In genomic region chr1:89040315-89040626, GRCh38 we compare ENCODE assay signal across 1 cellular context.
TF ChIP-seq lines count a peak whose summit lies in the region.

No MANE protein-coding gene starts in this region.

TF ChIP-seq in HepG2, 621 proteins besides CTCF, POLR2A, EP300 and RAD21:
- TF ChIP-seq MTF2 (CRISPR knock-in tag; IDR thresholded peaks at IDR 0.05; ENCODE audit: borderline replicate concordance) (no peak), ZNF672 (CRISPR knock-in tag; IDR thresholded peaks at IDR 0.05) (no peak), GFI1 (CRISPR knock-in tag; IDR thresholded peaks at IDR 0.05; ENCODE audit: borderline replicate concordance) (no peak), ZNF441 (CRISPR knock-in tag; IDR thresholded peaks at IDR 0.05; ENCODE audit: borderline replicate concordance) (no peak), TAF1 (CRISPR knock-in tag; IDR thresholded peaks at IDR 0.05) (no peak), ZNF224 (CRISPR knock-in tag; IDR thresholded peaks at IDR 0.05) (no peak), SSRP1 (CRISPR knock-in tag; IDR thresholded peaks at IDR 0.05) (no peak), ZNF768 (CRISPR knock-in tag; IDR thresholded peaks at IDR 0.05) (no peak), ZNF550 (CRISPR knock-in tag; IDR thresholded peaks at IDR 0.05; ENCODE audit: borderline replicate concordance) (no peak)
- TF ChIP-seq, protein P1, sequence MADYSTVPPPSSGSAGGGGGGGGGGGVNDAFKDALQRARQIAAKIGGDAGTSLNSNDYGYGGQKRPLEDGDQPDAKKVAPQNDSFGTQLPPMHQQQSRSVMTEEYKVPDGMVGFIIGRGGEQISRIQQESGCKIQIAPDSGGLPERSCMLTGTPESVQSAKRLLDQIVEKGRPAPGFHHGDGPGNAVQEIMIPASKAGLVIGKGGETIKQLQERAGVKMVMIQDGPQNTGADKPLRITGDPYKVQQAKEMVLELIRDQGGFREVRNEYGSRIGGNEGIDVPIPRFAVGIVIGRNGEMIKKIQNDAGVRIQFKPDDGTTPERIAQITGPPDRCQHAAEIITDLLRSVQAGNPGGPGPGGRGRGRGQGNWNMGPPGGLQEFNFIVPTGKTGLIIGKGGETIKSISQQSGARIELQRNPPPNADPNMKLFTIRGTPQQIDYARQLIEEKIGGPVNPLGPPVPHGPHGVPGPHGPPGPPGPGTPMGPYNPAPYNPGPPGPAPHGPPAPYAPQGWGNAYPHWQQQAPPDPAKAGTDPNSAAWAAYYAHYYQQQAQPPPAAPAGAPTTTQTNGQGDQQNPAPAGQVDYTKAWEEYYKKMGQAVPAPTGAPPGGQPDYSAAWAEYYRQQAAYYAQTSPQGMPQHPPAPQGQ (CRISPR knock-in tag; IDR thresholded peaks at IDR 0.05; ENCODE audit: borderline replicate concordance) = no peak
- TF ChIP-seq, protein P2, sequence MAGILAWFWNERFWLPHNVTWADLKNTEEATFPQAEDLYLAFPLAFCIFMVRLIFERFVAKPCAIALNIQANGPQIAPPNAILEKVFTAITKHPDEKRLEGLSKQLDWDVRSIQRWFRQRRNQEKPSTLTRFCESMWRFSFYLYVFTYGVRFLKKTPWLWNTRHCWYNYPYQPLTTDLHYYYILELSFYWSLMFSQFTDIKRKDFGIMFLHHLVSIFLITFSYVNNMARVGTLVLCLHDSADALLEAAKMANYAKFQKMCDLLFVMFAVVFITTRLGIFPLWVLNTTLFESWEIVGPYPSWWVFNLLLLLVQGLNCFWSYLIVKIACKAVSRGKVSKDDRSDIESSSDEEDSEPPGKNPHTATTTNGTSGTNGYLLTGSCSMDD (CRISPR knock-in tag; IDR thresholded peaks at IDR 0.05) = no peak
- TF ChIP-seq, protein P3, sequence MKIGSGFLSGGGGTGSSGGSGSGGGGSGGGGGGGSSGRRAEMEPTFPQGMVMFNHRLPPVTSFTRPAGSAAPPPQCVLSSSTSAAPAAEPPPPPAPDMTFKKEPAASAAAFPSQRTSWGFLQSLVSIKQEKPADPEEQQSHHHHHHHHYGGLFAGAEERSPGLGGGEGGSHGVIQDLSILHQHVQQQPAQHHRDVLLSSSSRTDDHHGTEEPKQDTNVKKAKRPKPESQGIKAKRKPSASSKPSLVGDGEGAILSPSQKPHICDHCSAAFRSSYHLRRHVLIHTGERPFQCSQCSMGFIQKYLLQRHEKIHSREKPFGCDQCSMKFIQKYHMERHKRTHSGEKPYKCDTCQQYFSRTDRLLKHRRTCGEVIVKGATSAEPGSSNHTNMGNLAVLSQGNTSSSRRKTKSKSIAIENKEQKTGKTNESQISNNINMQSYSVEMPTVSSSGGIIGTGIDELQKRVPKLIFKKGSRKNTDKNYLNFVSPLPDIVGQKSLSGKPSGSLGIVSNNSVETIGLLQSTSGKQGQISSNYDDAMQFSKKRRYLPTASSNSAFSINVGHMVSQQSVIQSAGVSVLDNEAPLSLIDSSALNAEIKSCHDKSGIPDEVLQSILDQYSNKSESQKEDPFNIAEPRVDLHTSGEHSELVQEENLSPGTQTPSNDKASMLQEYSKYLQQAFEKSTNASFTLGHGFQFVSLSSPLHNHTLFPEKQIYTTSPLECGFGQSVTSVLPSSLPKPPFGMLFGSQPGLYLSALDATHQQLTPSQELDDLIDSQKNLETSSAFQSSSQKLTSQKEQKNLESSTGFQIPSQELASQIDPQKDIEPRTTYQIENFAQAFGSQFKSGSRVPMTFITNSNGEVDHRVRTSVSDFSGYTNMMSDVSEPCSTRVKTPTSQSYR (CRISPR knock-in tag; IDR thresholded peaks at IDR 0.05; ENCODE audit: borderline replicate concordance) = no peak
TF ChIP-seq in HepG2: peak in this region for 0.
